ENCODE assay signal across 1 cellular context in genomic region chr5:115557667-115558387, GRCh38.
TF ChIP-seq lines count a peak whose summit lies in the region.

No MANE protein-coding gene starts in this region.

TF ChIP-seq in H1, 55 proteins besides CTCF, POLR2A, EP300 and RAD21:
- TF ChIP-seq MAX (IDR thresholded peaks at IDR 0.05) (no peak), TAF1 (IDR thresholded peaks at IDR 0.05; ENCODE audit: low read depth, low read length) (no peak), CHD7 (IDR thresholded peaks at IDR 0.05; ENCODE audit: insufficient replicate concordance, low read length) (no peak), CBX8 (IDR thresholded peaks at IDR 0.05; ENCODE audit: borderline replicate concordance, low read depth, low read length) (no peak), SP4 (IDR thresholded peaks at IDR 0.05; ENCODE audit: low read length) (no peak), POLR2AphosphoS5 (IDR thresholded peaks at IDR 0.05; ENCODE audit: low read depth, low read length) (no peak), ASH2L (IDR thresholded peaks at IDR 0.05; ENCODE audit: low read length) (no peak), MAFK (IDR thresholded peaks at IDR 0.05; ENCODE audit: low read depth, low read length) (no peak), TBP (IDR thresholded peaks at IDR 0.05; ENCODE audit: low read depth, low read length) (no peak), NANOG (IDR thresholded peaks at IDR 0.05; ENCODE audit: insufficient read depth, low read depth, low read length, poor library complexity, severe bottlenecking) (no peak), PHF8 (conservative IDR thresholded peaks at IDR 0.05; ENCODE audit: low read depth, low read length) (no peak), SIN3A (conservative IDR thresholded peaks at IDR 0.05 in 1 of 2, IDR thresholded peaks at IDR 0.05 in 1 of 2; ENCODE audit: low read depth in 1 of 2, low read length in 2 of 2) (no peak), EGR1 (IDR thresholded peaks at IDR 0.05; ENCODE audit: borderline replicate concordance, low read depth, low read length) (no peak), BRCA1 (IDR thresholded peaks at IDR 0.05; ENCODE audit: low read depth, low read length) (no peak), RXRA (IDR thresholded peaks at IDR 0.05; ENCODE audit: insufficient read depth, low read depth, low read length) (no peak), ATF2 (IDR thresholded peaks at IDR 0.05; ENCODE audit: low read length) (no peak), EZH2 (IDR thresholded peaks at IDR 0.05; ENCODE audit: low read depth, low read length, severe bottlenecking) (no peak), RBBP5 (IDR thresholded peaks at IDR 0.05; ENCODE audit: borderline replicate concordance, low read depth, low read length) (no peak), GTF2F1 (IDR thresholded peaks at IDR 0.05; ENCODE audit: borderline replicate concordance, low read depth, low read length) (no peak), USF2 (IDR thresholded peaks at IDR 0.05; ENCODE audit: low read length) (no peak)
